ENCODE assay signal across 8 cellular contexts in genomic region chr22:45577746-45578523, GRCh38.
DNase-seq lines count a peak whose midpoint lies in the region; ATAC-seq lines count a peak whose summit lies in the region.

No MANE protein-coding gene starts in this region.

- H3K4me3 ChIP-seq in HAP-1, result no peak overlapping the region

- in situ Hi-C loops in HAP-1 (cut with MboI; ENCODE audit: low sequenced_read_pairs), result loop anchor here (10.0 kb wide), 1 partner anchor 537 kb away; no protein-coding TSS in a partner anchor

- H3K4me1 ChIP-seq in HAP-1, result no peaks in the 10 kb centered on the region

- no peak for ATAC-seq in GM19328 (IDR thresholded peaks at IDR 0.05; ENCODE audit: unreplicated experiment)

- no peaks in the 10 kb centered on the region for H3K9me3 ChIP-seq in HAP-1

- peak; percentile 53 to 57 for DNase-seq in AML-193 (lab: John Stamatoyannopoulos, UW)
- DNase-seq in HAP-1 (ENCODE audit: low spot score in 2 of 2), result peak; percentile 66 to 92
- DNase-seq in NCI-H526 treated with DMSO at 0.1 percent for 48 hours (lab: John Stamatoyannopoulos, UW), result peak; percentile 43
- DNase-seq in activated CD4-positive, alpha-beta T cell treated with anti-CD3 and anti-CD28 coated beads, Interleukin-2, amount 50 U/mL, for 48 hours, result peak; percentile 82 to 86
- DNase-seq in effector CD4-positive, alpha-beta T cell, result peak; percentile 66
- DNase-seq in medulla oblongata (ENCODE audit: extremely low spot score), result peak; percentile 86
- peak; percentile 55 for DNase-seq in stimulated activated CD8-positive, alpha-beta memory T cell treated with anti-CD3 and anti-CD28 coated beads, Interleukin-15, amount 100 ng/mL, for 1 hour (ENCODE audit: low read depth)

- no peaks in the 10 kb centered on the region for H3K27me3 ChIP-seq in HAP-1 (ENCODE audit: low read depth)

- no peaks in the 10 kb centered on the region for H3K36me3 ChIP-seq in HAP-1 (replicated peaks)
